ENCODE assay signal across 4 cellular contexts in genomic region chr9:33424043-33424442, GRCh38. TPM values are rescaled to one million over a fixed set of nuclear protein-coding genes. Genes with fewer than 3 reads are reported as not detected.
"Had no signal": no experiment of that assay in that cellular context is flagged by ENCODE, and none has a peak within 500 bp of the region (broad histone marks: within the 10 kb centered on the region; RNA-seq: fewer than 3 reads in every experiment).

No MANE protein-coding gene starts in this region.

RNA-seq across cellular contexts. Expression of gene AQP7, which starts 21.7 kb away (rescaled TPM):
- total RNA-seq: PC-3, RPMI7951, SJSA1, SK-MEL-5 had no signal

RNA-seq across cellular contexts. Expression of gene AQP3, which starts 23.4 kb away (rescaled TPM):
- total RNA-seq: SJSA1, SK-MEL-5 had no signal
